ENCODE assay signal across 25 cellular contexts in genomic region chr3:135865554-135865953, GRCh38.
"Had no signal": no experiment of that assay in that cellular context is flagged by ENCODE, and none has a peak within 500 bp of the region (broad histone marks: within the 10 kb centered on the region; RNA-seq: fewer than 3 reads in every experiment).

No MANE protein-coding gene starts in this region.

- H3K9me3 ChIP-seq: ovary, prostate gland, thyroid gland had no signal

- H3K27me3 Mint-ChIP-seq: activated CD4-positive, alpha-beta T cell treated with anti-CD3 and anti-CD28 coated beads, Interleukin-2, amount 10 ng/mL, durations not matched to agents 7 days and 5 days; activated CD8-positive, alpha-beta memory T cell treated with anti-CD3 and anti-CD28 coated beads, Interleukin-2, amount 10 ng/mL, durations not matched to agents 7 days and 5 days; activated CD8-positive, alpha-beta T cell treated with anti-CD3 and anti-CD28 coated beads for 36 hours; activated naive CD8-positive, alpha-beta T cell treated with anti-CD3 and anti-CD28 coated beads, Interleukin-2, amount 50 U/mL, for 24 hours; dendritic cell treated with granulocyte-macrophage colony-stimulating factor and Interleukin-4, amounts not matched to agents 40 ng/mL and 50 ng/mL, for 4 days; natural killer cell treated with Interleukin-12 subunit alpha and Interleukin-12 subunit beta and Interleukin-15 and Interleukin-18, amount 100 ng/mL, for 72 hours; stimulated activated naive CD8-positive, alpha-beta T cell treated with anti-CD3 and anti-CD28 coated beads, Interleukin-15, Interleukin-2, amounts not matched to agents 100 ng/mL and 50 ng/mL, for 24 hours had no signal

- H3K27ac ChIP-seq: ovary, prostate gland, thyroid gland had no signal

- H3K4me1 Mint-ChIP-seq: activated CD4-positive, alpha-beta T cell treated with anti-CD3 and anti-CD28 coated beads, Interleukin-2, amount 10 ng/mL, durations not matched to agents 7 days and 5 days; activated CD8-positive, alpha-beta memory T cell treated with anti-CD3 and anti-CD28 coated beads, Interleukin-2, amount 10 ng/mL, durations not matched to agents 7 days and 5 days; activated naive CD8-positive, alpha-beta T cell treated with anti-CD3 and anti-CD28 coated beads, Interleukin-2, amount 50 U/mL, for 24 hours; brain had no signal

- H3K36me3 ChIP-seq: ovary, prostate gland, thyroid gland had no signal

- H3K27me3 ChIP-seq: ovary, thyroid gland had no signal

- H3K4me3 Mint-ChIP-seq: activated CD4-positive, alpha-beta T cell treated with anti-CD3 and anti-CD28 coated beads, Interleukin-2, amount 10 ng/mL, durations not matched to agents 7 days and 5 days; activated CD8-positive, alpha-beta memory T cell treated with anti-CD3 and anti-CD28 coated beads, Interleukin-2, amount 10 ng/mL, durations not matched to agents 7 days and 5 days; activated CD8-positive, alpha-beta T cell treated with anti-CD3 and anti-CD28 coated beads for 36 hours; activated naive CD8-positive, alpha-beta T cell treated with anti-CD3 and anti-CD28 coated beads, Interleukin-2, amount 50 U/mL, for 24 hours; brain; dendritic cell treated with granulocyte-macrophage colony-stimulating factor and Interleukin-4, amounts not matched to agents 40 ng/mL and 50 ng/mL, for 4 days; natural killer cell treated with Interleukin-12 subunit alpha and Interleukin-12 subunit beta and Interleukin-15 and Interleukin-18, amount 100 ng/mL, for 72 hours; stimulated activated naive CD8-positive, alpha-beta T cell treated with anti-CD3 and anti-CD28 coated beads, Interleukin-15, Interleukin-2, amounts not matched to agents 100 ng/mL and 50 ng/mL, for 24 hours had no signal

- FAIRE-seq: frontal cortex had no signal

- DNase-seq: activated CD4-positive, alpha-beta T cell treated with anti-CD3 and anti-CD28 coated beads, Interleukin-2, amount 10 ng/mL, durations not matched to agents 7 days and 5 days; activated CD8-positive, alpha-beta memory T cell treated with anti-CD3 and anti-CD28 coated beads, Interleukin-2, amount 10 ng/mL, durations not matched to agents 7 days and 5 days; activated CD8-positive, alpha-beta T cell treated with anti-CD3 and anti-CD28 coated beads for 36 hours; activated effector memory CD4-positive, alpha-beta T cell treated with anti-CD3 and anti-CD28 coated beads, Interleukin-2, amount 50 U/mL, for 16 hours; activated naive CD4-positive, alpha-beta T cell treated with anti-CD3 and anti-CD28 coated beads, Interleukin-2, amount 50 U/mL, for 16 hours; activated naive CD8-positive, alpha-beta T cell treated with anti-CD3 and anti-CD28 coated beads, Interleukin-2, amount 50 U/mL, for 24 hours; activated T-cell treated with anti-CD3 and anti-CD28 coated beads for 4 hours; anterior cingulate cortex; caudate nucleus; effector CD4-positive, alpha-beta T cell; glutamatergic neuron; islet precursor cell; ovary; stimulated activated CD4-positive, alpha-beta T cell treated with anti-CD3 and anti-CD28 coated beads, Interleukin-12 subunit alpha, Interleukin-12 subunit beta, amount 100 ng/mL, for 4 hours; stimulated activated CD4-positive, alpha-beta T cell treated with anti-CD3 and anti-CD28 coated beads, Interleukin-4, amount 100 ng/mL, for 4 hours; substantia nigra; SW 1271 had no signal

- H3K36me3 Mint-ChIP-seq: activated CD8-positive, alpha-beta memory T cell treated with anti-CD3 and anti-CD28 coated beads, Interleukin-2, amount 10 ng/mL, durations not matched to agents 7 days and 5 days; brain; natural killer cell treated with Interleukin-12 subunit alpha and Interleukin-12 subunit beta and Interleukin-15 and Interleukin-18, amount 100 ng/mL, for 72 hours had no signal

- H3K9me3 Mint-ChIP-seq: activated CD4-positive, alpha-beta T cell treated with anti-CD3 and anti-CD28 coated beads, Interleukin-2, amount 10 ng/mL, durations not matched to agents 7 days and 5 days; activated CD8-positive, alpha-beta T cell treated with anti-CD3 and anti-CD28 coated beads for 36 hours; activated naive CD8-positive, alpha-beta T cell treated with anti-CD3 and anti-CD28 coated beads, Interleukin-2, amount 50 U/mL, for 24 hours; dendritic cell treated with granulocyte-macrophage colony-stimulating factor and Interleukin-4, amounts not matched to agents 40 ng/mL and 50 ng/mL, for 4 days; natural killer cell treated with Interleukin-12 subunit alpha and Interleukin-12 subunit beta and Interleukin-15 and Interleukin-18, amount 100 ng/mL, for 72 hours; stimulated activated naive CD8-positive, alpha-beta T cell treated with anti-CD3 and anti-CD28 coated beads, Interleukin-15, Interleukin-2, amounts not matched to agents 100 ng/mL and 50 ng/mL, for 24 hours had no signal

- H3K4me1 ChIP-seq: prostate gland had no signal

- H3K4me3 ChIP-seq: ovary, prostate gland, thyroid gland had no signal

- H3K27ac Mint-ChIP-seq: activated CD4-positive, alpha-beta T cell treated with anti-CD3 and anti-CD28 coated beads, Interleukin-2, amount 10 ng/mL, durations not matched to agents 7 days and 5 days; activated CD8-positive, alpha-beta memory T cell treated with anti-CD3 and anti-CD28 coated beads, Interleukin-2, amount 10 ng/mL, durations not matched to agents 7 days and 5 days; activated CD8-positive, alpha-beta T cell treated with anti-CD3 and anti-CD28 coated beads for 36 hours; activated naive CD8-positive, alpha-beta T cell treated with anti-CD3 and anti-CD28 coated beads, Interleukin-2, amount 50 U/mL, for 24 hours; brain; dendritic cell treated with granulocyte-macrophage colony-stimulating factor and Interleukin-4, amounts not matched to agents 40 ng/mL and 50 ng/mL, for 4 days; natural killer cell treated with Interleukin-12 subunit alpha and Interleukin-12 subunit beta and Interleukin-15 and Interleukin-18, amount 100 ng/mL, for 72 hours; stimulated activated naive CD8-positive, alpha-beta T cell treated with anti-CD3 and anti-CD28 coated beads, Interleukin-15, Interleukin-2, amounts not matched to agents 100 ng/mL and 50 ng/mL, for 24 hours had no signal

- ATAC-seq: activated CD4-positive, CD25-positive, alpha-beta regulatory T cell treated with anti-CD3 and anti-CD28 coated beads, Interleukin-2, amount 50 U/mL, for 24 hours; activated CD8-positive, alpha-beta memory T cell treated with anti-CD3 and anti-CD28 coated beads, Interleukin-2, amount 10 ng/mL, durations not matched to agents 7 days and 5 days; activated CD8-positive, alpha-beta T cell treated with anti-CD3 and anti-CD28 coated beads for 36 hours; activated naive CD8-positive, alpha-beta T cell treated with anti-CD3 and anti-CD28 coated beads, Interleukin-2, amount 50 U/mL, for 24 hours; natural killer cell treated with Interleukin-12 subunit alpha and Interleukin-12 subunit beta and Interleukin-15 and Interleukin-18, amount 100 ng/mL, for 72 hours had no signal
